In the genomic region with DNA sequence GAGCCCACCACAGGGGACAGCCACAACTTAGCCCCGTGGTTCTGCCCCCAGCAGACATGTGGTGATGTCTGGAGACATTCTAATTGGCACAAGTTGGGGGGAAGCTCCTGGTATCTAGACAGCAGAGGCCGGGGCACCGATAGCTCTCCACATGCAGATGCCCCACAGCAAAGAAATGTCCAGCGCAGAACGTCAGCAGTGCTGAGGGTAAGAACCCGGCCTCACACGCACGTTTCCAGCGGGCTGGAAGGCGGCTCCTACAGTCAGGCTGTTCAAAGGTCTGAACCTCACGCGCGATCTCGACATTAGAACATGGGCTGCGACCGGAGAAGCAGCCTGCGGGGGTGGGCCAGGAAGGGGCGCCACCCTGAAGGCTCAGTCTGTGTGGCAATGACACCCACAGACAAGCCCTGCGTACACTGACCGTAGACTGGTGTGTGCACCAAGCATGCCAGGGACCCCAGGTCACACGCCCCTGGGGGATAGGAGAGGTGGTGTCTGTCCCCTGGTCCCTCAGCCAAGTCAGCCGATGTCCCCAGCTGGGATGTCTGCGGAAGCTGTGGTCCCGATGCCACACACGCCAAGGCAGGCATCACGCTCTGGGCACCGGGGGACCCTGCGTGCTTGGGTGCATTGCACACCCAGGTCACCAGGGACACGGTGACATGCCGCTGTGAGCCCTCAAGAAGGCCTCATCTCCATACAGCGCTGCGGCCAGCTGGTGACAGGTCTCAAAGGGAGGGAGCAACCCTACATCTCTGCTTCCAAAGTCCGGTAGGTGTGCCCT, we compare ENCODE assay signal across 19 cellular contexts.
A peak's percentile ranks its signal among the peaks of the same experiment; 100 is the strongest.
DNase-seq lines count a peak whose midpoint lies in the region; ATAC-seq, FAIRE-seq and TF ChIP-seq lines count a peak whose summit lies in the region.
"Had no signal": no experiment of that assay in that cellular context is flagged by ENCODE, and none has a peak within 500 bp of the region (broad histone marks: within the 10 kb centered on the region; RNA-seq: fewer than 3 reads in every experiment).

No MANE protein-coding gene starts in this region.

- BruUV-seq in Panc1 (replicated peaks; lab: Mats Ljungman, UMichigan), result no TSS peak

- peak overlapping the region in 3 of 11 experiments; percentile 27 to 53 (median 48); a peak in 4 of 22 replicates for H3K27ac ChIP-seq in BLaER1 treated with 17β-estradiol and CSF1 and Interleukin-3, amounts not matched to agents 10 nM and 100 nM
- H3K27ac ChIP-seq in Panc1 (ENCODE audit: low read length), result no peak overlapping the region
- H3K27ac ChIP-seq in esophagus squamous epithelium, result peak overlapping the region; percentile 72 to 91 (median 82)
- H3K27ac ChIP-seq in skin epidermis, result peak overlapping the region in 19 of 21 experiments; percentile 60 to 89 (median 76)
- no peak overlapping the region for H3K27ac ChIP-seq in caudate nucleus (ENCODE audit: low read depth, low read length)
- H3K27ac ChIP-seq: A549 had no signal

- no peak for TF ChIP-seq CTCF in Panc1 (IDR thresholded peaks at IDR 0.05)
- TF ChIP-seq CTCF in esophagus squamous epithelium (IDR thresholded peaks at IDR 0.05), result no peak

- TF ChIP-seq POLR2A in esophagus squamous epithelium (IDR thresholded peaks at IDR 0.05), result no peak

- no peaks in the 10 kb centered on the region for H3K9me3 ChIP-seq in BLaER1 treated with 17β-estradiol and CSF1 and Interleukin-3, amounts not matched to agents 10 nM and 100 nM (replicated peaks in 1 of 11)
- no peaks in the 10 kb centered on the region for H3K9me3 ChIP-seq in Panc1 (ENCODE audit: control insufficient read depth, insufficient read depth, low read depth, low read length)
- no peaks in the 10 kb centered on the region for H3K9me3 ChIP-seq in esophagus squamous epithelium
- H3K9me3 ChIP-seq: A549, SK-N-SH had no signal

- H3K4me3 ChIP-seq in BLaER1 treated with 17β-estradiol and CSF1 and Interleukin-3, amounts not matched to agents 10 nM and 100 nM, result no peak overlapping the region
- H3K4me3 ChIP-seq in Panc1 (ENCODE audit: low read depth in 2 of 2, low read length in 2 of 2) (no peak overlapping the region), esophagus squamous epithelium (no peak overlapping the region), skin epidermis (no peak overlapping the region)
- H3K4me3 ChIP-seq: A549 had no signal

- CTCF ChIA-PET in Panc1 (lab: Charles Lee), result interaction anchor here (0.6 kb wide), 1 partner anchor 22 kb away, joined by 3 read pairs; no protein-coding TSS in a partner anchor

- peaks cover 28 to 49% (median 44%) of the 10 kb centered on the region in 10 experiments for H3K4me1 ChIP-seq in BLaER1 treated with 17β-estradiol and CSF1 and Interleukin-3, amounts not matched to agents 10 nM and 100 nM
- H3K4me1 ChIP-seq in Panc1 (ENCODE audit: control insufficient read depth, insufficient read depth, low read length) (0 out of 2 replicates have a peak, but pooled peaks cover 6% of the 10 kb centered on the region), esophagus squamous epithelium (peaks cover 4 to 69% (median 31%) of the 10 kb centered on the region in 3 donors)
- H3K4me1 ChIP-seq: A549 had no signal

- intact Hi-C loops in Panc1 (cut with micrococcal nuclease; ENCODE audit: unreplicated experiment), result no loop called here
- intact Hi-C loops in esophagus squamous epithelium (cut with DNase I), result no loop called here

- peak; percentile 30; the same call in 1 of the 2 replicates for ATAC-seq in Panc1
- ATAC-seq in GM19023 (IDR thresholded peaks at IDR 0.05; ENCODE audit: unreplicated experiment), result no peak
- ATAC-seq: A549 had no signal

- peaks cover 0 to 9% (median 0%) of the 10 kb centered on the region in 11 experiments; a peak in 2 of 22 replicates for H3K27me3 ChIP-seq in BLaER1 treated with 17β-estradiol and CSF1 and Interleukin-3, amounts not matched to agents 10 nM and 100 nM
- H3K27me3 ChIP-seq in Panc1 (ENCODE audit: control insufficient read depth, insufficient read depth, low read length) (no peaks in the 10 kb centered on the region), esophagus squamous epithelium (no peaks in the 10 kb centered on the region)

- H4K20me1 ChIP-seq in BLaER1 treated with 17β-estradiol and CSF1 and Interleukin-3, amounts not matched to agents 10 nM and 100 nM, result peaks cover 0 to 13% (median 0%) of the 10 kb centered on the region in 11 experiments; a peak in 4 of 22 replicates

- DNase-seq in Panc1 (ENCODE audit: low read depth, low spot score) (no peak), esophagus squamous epithelium (lab: John Stamatoyannopoulos, UW) (no peak), NOMO-1 treated with dmso at 0.1 percent for 144 hours (lab: John Stamatoyannopoulos, UW; ENCODE audit: unreplicated experiment) (no peak), caudate nucleus (lab: John Stamatoyannopoulos, UW) (no peak), HTR-8/SVneo (ENCODE audit: insufficient read length, low spot score) (no peak)
- DNase-seq: C1 segment of cervical spinal cord, DMS 273 treated with DMSO at 0.1 percent for 48 hours, GOT3, KG1, NCI-H1105 treated with DMSO at 0.1 percent for 48 hours, NCI-H1694, NCI-H2081 treated with DMSO at 0.1 percent for 48 hours, SHP77 treated with DMSO at 0.1 percent for 48 hours, SK-N-SH had no signal

- peak overlapping the region; percentile 40 to 75 (median 63) for H3K4me2 ChIP-seq in BLaER1 treated with 17β-estradiol and CSF1 and Interleukin-3, amounts not matched to agents 10 nM and 100 nM
- H3K4me2 ChIP-seq: A549, SK-N-SH had no signal

- no peak for FAIRE-seq in HTR-8/SVneo (lab: Jason Lieb, UNC)
- FAIRE-seq: A549, GM19239 had no signal

- in situ Hi-C loops in Panc1 (cut with HindIII; ENCODE audit: low pct_unique_long_range_greater_than_20kb, low sequenced_read_pairs), result no loop called here

- no peaks in the 10 kb centered on the region for H3K36me3 ChIP-seq in BLaER1 treated with 17β-estradiol and CSF1 and Interleukin-3, amounts not matched to agents 10 nM and 100 nM
- H3K36me3 ChIP-seq in Panc1 (ENCODE audit: control insufficient read depth, insufficient read depth, low read length) (no peaks in the 10 kb centered on the region), esophagus squamous epithelium (peaks cover 0 to 6% (median 0%) of the 10 kb centered on the region in 3 donors)

- POLR2A ChIA-PET in Panc1 (lab: Charles Lee), result no interaction called here

- peak overlapping the region in 2 of 11 experiments; percentile 29 to 36; a peak in 4 of 22 replicates for H3K9ac ChIP-seq in BLaER1 treated with 17β-estradiol and CSF1 and Interleukin-3, amounts not matched to agents 10 nM and 100 nM
- H3K9ac ChIP-seq: SK-N-SH had no signal

- WGBS in esophagus squamous epithelium, 2 donors, result 90 to 95% methylated on average over 12 to 14 of the region's 33 CpGs

Comparison
In these comparisons a context has a peak if more than half of its experiments do, and no peak if none do; other contexts are left out.
1. H3K27ac ChIP-seq: peak in esophagus squamous epithelium (4 of 4) and skin epidermis (19 of 21); none in Panc1 (single experiment) and caudate nucleus (single experiment).